Comparison of ENCODE assay signal across 12 cellular contexts in the genomic region with DNA sequence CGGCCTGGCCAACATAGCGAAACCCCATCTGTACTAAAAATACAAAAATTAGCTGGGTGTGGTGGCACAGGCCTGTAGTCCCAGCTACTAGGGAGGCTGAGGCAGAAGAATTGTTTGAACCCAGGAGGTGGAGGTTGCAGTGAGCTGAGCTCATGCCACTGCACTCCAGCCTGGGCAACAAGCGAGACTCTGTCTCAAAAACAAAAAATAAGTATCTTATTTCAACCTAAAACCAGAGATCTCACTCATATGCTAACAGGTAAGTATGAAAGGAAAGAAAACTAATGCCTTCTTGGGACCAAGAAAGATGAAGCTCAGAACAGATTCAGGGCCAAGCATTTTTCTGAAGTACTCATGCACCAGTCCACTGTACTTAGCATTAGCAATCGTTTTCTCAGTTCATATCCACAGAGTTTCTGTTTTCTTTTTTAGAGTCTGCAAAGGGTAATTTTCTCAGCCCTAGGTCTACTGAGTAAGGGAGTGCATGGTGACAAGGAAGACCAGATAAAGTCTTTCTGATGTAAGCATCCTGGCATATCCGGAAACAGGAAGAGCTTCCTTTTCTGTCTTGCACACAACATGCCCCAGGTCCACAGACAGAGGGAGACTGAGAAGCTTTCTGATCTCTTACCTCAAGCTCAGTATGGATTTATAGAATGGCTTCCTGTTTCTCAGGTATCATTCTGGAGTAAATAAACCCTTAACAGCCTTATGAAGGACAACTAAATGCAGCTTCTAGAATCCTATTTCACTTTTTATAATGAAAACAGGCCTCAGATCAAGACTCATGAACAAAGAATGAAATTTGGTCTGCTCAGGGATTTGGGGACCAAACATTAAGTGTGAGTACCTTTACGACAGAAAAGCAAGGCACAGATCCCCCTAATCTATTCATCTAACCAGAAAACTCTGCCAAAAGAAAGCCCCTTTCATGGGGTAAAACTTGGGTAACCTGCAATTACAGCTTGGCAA. TPM values are rescaled to one million over a fixed set of nuclear protein-coding genes. Genes with fewer than 3 reads are reported as not detected.
DNase-seq lines count a peak whose midpoint lies in the region; ATAC-seq, FAIRE-seq and TF ChIP-seq lines count a peak whose summit lies in the region.
"Had no signal": no experiment of that assay in that cellular context is flagged by ENCODE, and none has a peak within 500 bp of the region (broad histone marks: within the 10 kb centered on the region; RNA-seq: fewer than 3 reads in every experiment).

No MANE protein-coding gene starts in this region.

- no peak for FAIRE-seq in bronchial epithelial cell (lab: Jason Lieb, UNC)

- intact Hi-C loops in activated CD4-positive, alpha-beta T cell treated with anti-CD3 and anti-CD28 coated beads, Interleukin-2, amount 10 ng/mL, durations not matched to agents 24 days and 14 days (cut with micrococcal nuclease): loop anchor here (2.0 to 10.0 kb wide), 3 partner anchors 37 to 395 kb away; a partner anchor contains a TSS
- intact Hi-C loops in OCI-LY7 (cut with micrococcal nuclease; ENCODE audit: unreplicated experiment): loop anchor here (1.0 kb wide), 1 partner anchor 104 kb away; no protein-coding TSS in a partner anchor

- peak overlapping the region; percentile 66 for H3K27ac ChIP-seq in OCI-LY7 (ENCODE audit: low read depth, low read length, poor library complexity, severe bottlenecking)
- H3K27ac ChIP-seq in caudate nucleus (ENCODE audit: low read depth, low read length): no peak overlapping the region

- no peak for ATAC-seq in HG03439 (IDR thresholded peaks at IDR 0.05; ENCODE audit: unreplicated experiment)

- BruUV-seq in OCI-LY7 (replicated peaks; lab: Mats Ljungman, UMichigan): no TSS peak

- POLR2A ChIA-PET in OCI-LY7 (lab: Charles Lee): interaction anchor here (0.8 to 3.1 kb wide), 19 partner anchors 10 to 91 kb away, joined by 3 to 14 read pairs (median 6); a partner anchor contains a TSS

- H3K27ac Mint-ChIP-seq in activated CD4-positive, alpha-beta T cell treated with anti-CD3 and anti-CD28 coated beads, Interleukin-2, amount 10 ng/mL, durations not matched to agents 24 days and 14 days: peak overlapping the region; percentile 92
- H3K27ac Mint-ChIP-seq: memory B cell had no signal

- H3K36me3 ChIP-seq in OCI-LY7 (ENCODE audit: insufficient read depth, low read length) (no peaks in the 10 kb centered on the region), bronchial epithelial cell (ENCODE audit: control insufficient read depth, insufficient read depth, low read length) (no peaks in the 10 kb centered on the region)

- H3K4me3 ChIP-seq in OCI-LY7 (ENCODE audit: low read depth, low read length, poor library complexity, severe bottlenecking) (peak overlapping the region; percentile 10), bronchial epithelial cell (ENCODE audit: low read depth, low read length) (no peak overlapping the region)

- H3K4me1 Mint-ChIP-seq in activated CD4-positive, alpha-beta T cell treated with anti-CD3 and anti-CD28 coated beads, Interleukin-2, amount 10 ng/mL, durations not matched to agents 24 days and 14 days: peaks cover 46% of the 10 kb centered on the region

- H3K4me1 ChIP-seq in OCI-LY7 (ENCODE audit: insufficient read depth, low read length, poor library complexity, severe bottlenecking): peaks cover 28% of the 10 kb centered on the region

- H3K79me2 ChIP-seq in OCI-LY7 (ENCODE audit: insufficient read depth, low read depth, low read length): no peaks in the 10 kb centered on the region

- peaks cover 19% of the 10 kb centered on the region for H3K36me3 Mint-ChIP-seq in activated CD4-positive, alpha-beta T cell treated with anti-CD3 and anti-CD28 coated beads, Interleukin-2, amount 10 ng/mL, durations not matched to agents 24 days and 14 days (ENCODE audit: low read depth)
- H3K36me3 Mint-ChIP-seq: memory B cell had no signal

- CTCF ChIA-PET in OCI-LY7 (lab: Charles Lee; ENCODE audit: unreplicated experiment): interaction anchor here (0.5 to 3.6 kb wide), 10 partner anchors 9 to 100 kb away, joined by 3 to 10 read pairs (median 3); no protein-coding TSS in a partner anchor

- TF ChIP-seq CTCF in OCI-LY7 (conservative IDR thresholded peaks at IDR 0.05; ENCODE audit: low read length) (peak; percentile 58), bronchial epithelial cell (IDR thresholded peaks at IDR 0.05; ENCODE audit: insufficient read depth, low read length, severe bottlenecking) (no peak)

- no peaks in the 10 kb centered on the region for H3K27me3 Mint-ChIP-seq in activated CD4-positive, alpha-beta T cell treated with anti-CD3 and anti-CD28 coated beads, Interleukin-2, amount 10 ng/mL, durations not matched to agents 24 days and 14 days
- H3K27me3 Mint-ChIP-seq: memory B cell had no signal

- H3K9me2 ChIP-seq in OCI-LY7 (ENCODE audit: insufficient read depth, low read length): no peaks in the 10 kb centered on the region

- no peaks in the 10 kb centered on the region for H3K27me3 ChIP-seq in bronchial epithelial cell (ENCODE audit: control insufficient read depth, insufficient read depth, low read length)

- peaks cover 9% of the 10 kb centered on the region; the same call in 1 of the 2 replicates for H3K9me3 ChIP-seq in OCI-LY7 (ENCODE audit: low read length)

- peak overlapping the region; percentile 75 for H3K4me3 Mint-ChIP-seq in activated CD4-positive, alpha-beta T cell treated with anti-CD3 and anti-CD28 coated beads, Interleukin-2, amount 10 ng/mL, durations not matched to agents 24 days and 14 days
- H3K4me3 Mint-ChIP-seq: memory B cell had no signal

- peak overlapping the region; percentile 68 for H3K4me2 ChIP-seq in OCI-LY7 (ENCODE audit: low read length)

- no peaks in the 10 kb centered on the region for H3K9me3 Mint-ChIP-seq in activated CD4-positive, alpha-beta T cell treated with anti-CD3 and anti-CD28 coated beads, Interleukin-2, amount 10 ng/mL, durations not matched to agents 24 days and 14 days
- H3K9me3 Mint-ChIP-seq: memory B cell had no signal

- peak; percentile 88 for DNase-seq in activated CD4-positive, alpha-beta T cell treated with anti-CD3 and anti-CD28 coated beads, Interleukin-2, amount 10 ng/mL, durations not matched to agents 24 days and 14 days
- no peak for DNase-seq in activated CD4-positive, alpha-beta T cell treated with anti-CD3 and anti-CD28 coated beads, Interleukin-2, amount 50 U/mL, for 4 hours
- DNase-seq in OCI-LY7 (ENCODE audit: low spot score): peak; percentile 89
- DNase-seq in bronchial epithelial cell (ENCODE audit: low read depth): peak; percentile 19
- DNase-seq in stimulated activated CD4-positive, alpha-beta T cell treated with anti-CD3 and anti-CD28 coated beads, Interleukin-4, amount 100 ng/mL, for 1 hour: peak; percentile 19
- DNase-seq in dedifferentiated amniotic fluid mesenchymal stem cell (ENCODE audit: extremely low spot score): no peak
- DNase-seq in caudate nucleus (lab: John Stamatoyannopoulos, UW): no peak
- DNase-seq: Calu3, NCI-H82 had no signal

- H2AFZ ChIP-seq in OCI-LY7 (ENCODE audit: low read length): peak overlapping the region; percentile 97

- H4K20me1 ChIP-seq in OCI-LY7 (ENCODE audit: insufficient read depth, low read length): no peaks in the 10 kb centered on the region

RNA-seq across cellular contexts. Expression of a gene that starts 38.7 kb away (rescaled TPM):
- total RNA-seq in activated CD4-positive, alpha-beta T cell treated with anti-CD3 and anti-CD28 coated beads, Interleukin-2, amount 10 ng/mL, durations not matched to agents 24 days and 14 days: 0.07 and 0.35 TPM in 2 replicates
- total RNA-seq in OCI-LY7 (2014; rRNA removed; shearing (Covaris generic)): not detected in 2 replicates
- total RNA-seq in OCI-LY7 (2022) (not detected in 2 replicates), bronchial epithelial cell (not detected in 2 replicates)
- total RNA-seq: Calu3, cardiac septum had no signal

Comparison
In these comparisons a context has a peak if more than half of its experiments do, and no peak if none do; other contexts are left out.
1. DNase-seq: peak in activated CD4-positive, alpha-beta T cell treated with anti-CD3 and anti-CD28 coated beads, Interleukin-2, amount 10 ng/mL, durations not matched to agents 24 days and 14 days (single experiment), OCI-LY7 (single experiment), bronchial epithelial cell (single experiment) and stimulated activated CD4-positive, alpha-beta T cell treated with anti-CD3 and anti-CD28 coated beads, Interleukin-4, amount 100 ng/mL, for 1 hour (single experiment); none in activated CD4-positive, alpha-beta T cell treated with anti-CD3 and anti-CD28 coated beads, Interleukin-2, amount 50 U/mL, for 4 hours (0 of 2), dedifferentiated amniotic fluid mesenchymal stem cell (single experiment) and caudate nucleus (0 of 61).